Comparison of ENCODE assay signal across 8 cellular contexts in the genomic region with DNA sequence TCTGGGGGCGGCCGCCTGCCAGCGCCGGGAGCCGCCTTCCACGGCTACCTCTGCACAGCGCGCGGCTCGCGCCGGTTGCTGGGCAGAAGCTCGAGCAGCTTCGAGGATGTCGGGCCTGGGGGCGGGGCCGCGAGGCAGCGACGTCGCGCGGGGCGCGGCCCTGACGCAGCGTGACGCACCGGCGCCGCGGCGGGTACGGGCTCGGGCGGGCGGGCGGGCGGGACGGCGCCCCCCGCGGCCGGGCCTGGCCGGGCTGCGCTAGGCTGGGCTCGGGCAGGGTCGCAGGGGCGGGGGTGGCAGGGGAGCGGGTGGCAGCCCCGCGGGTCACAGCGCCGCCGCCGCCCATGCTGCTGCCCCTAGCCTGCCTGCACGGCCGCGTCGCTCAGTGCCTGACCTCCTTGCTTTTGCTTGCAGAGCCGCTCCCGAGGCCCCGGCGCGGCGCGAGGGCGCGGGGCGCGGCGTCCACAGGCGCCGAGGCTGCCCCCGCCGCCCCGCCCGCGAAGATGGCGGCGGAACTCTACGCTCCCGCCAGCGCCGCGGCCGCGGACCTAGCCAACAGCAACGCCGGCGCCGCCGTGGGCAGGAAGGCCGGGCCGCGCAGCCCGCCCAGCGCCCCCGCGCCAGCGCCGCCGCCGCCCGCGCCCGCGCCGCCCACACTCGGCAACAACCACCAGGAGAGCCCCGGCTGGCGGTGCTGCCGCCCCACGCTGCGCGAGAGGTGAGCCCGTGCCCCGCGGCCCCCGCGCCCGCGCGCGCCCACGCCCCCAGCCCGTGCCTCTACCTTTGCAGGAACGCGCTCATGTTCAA. TPM values are rescaled to one million over a fixed set of nuclear protein-coding genes. Genes with fewer than 3 reads are reported as not detected.
A peak's percentile ranks its signal among the peaks of the same experiment; 100 is the strongest.
DNase-seq lines count a peak whose midpoint lies in the region; ATAC-seq and TF ChIP-seq lines count a peak whose summit lies in the region.

A gene (plus strand): TSS at position 166 of the 807 bp plus-strand sequence. CDS start 179 bp downstream, at position 345.

- peak; percentile 88 for ATAC-seq in CD4-positive, alpha-beta T cell (ENCODE audit: poor library complexity)
- ATAC-seq in GM19372 (IDR thresholded peaks at IDR 0.05; ENCODE audit: low read depth, unreplicated experiment) (peak; percentile 83), HG03520 (IDR thresholded peaks at IDR 0.05; ENCODE audit: unreplicated experiment) (peak; percentile 77)

- peaks cover 43% of the 10 kb centered on the region for H3K36me3 Mint-ChIP-seq in CD4-positive, alpha-beta T cell (ENCODE audit: low read depth)

- H3K4me3 Mint-ChIP-seq in CD4-positive, alpha-beta T cell: peak within 1 kb of the TSS; percentile 87

- no peaks in the 10 kb centered on the region for H3K9me3 ChIP-seq in CD4-positive, alpha-beta T cell (ENCODE audit: control insufficient read depth, low read length)

- H3K27me3 Mint-ChIP-seq in CD4-positive, alpha-beta T cell: no peaks in the 10 kb centered on the region

- H3K27ac ChIP-seq in CD4-positive, alpha-beta T cell (ENCODE audit: low read depth, low read length): peak within 1 kb of the TSS; percentile 33
- peak within 1 kb of the TSS; percentile 63 for H3K27ac ChIP-seq in epithelial cell of prostate

- no peaks in the 10 kb centered on the region for H3K9me3 Mint-ChIP-seq in CD4-positive, alpha-beta T cell

- H3K27ac Mint-ChIP-seq in CD4-positive, alpha-beta T cell: peak within 1 kb of the TSS; percentile 82

- no peaks in the 10 kb centered on the region for H3K27me3 ChIP-seq in CD4-positive, alpha-beta T cell (ENCODE audit: control insufficient read depth, insufficient read depth, low read length)

- H3K4me1 Mint-ChIP-seq in CD4-positive, alpha-beta T cell (ENCODE audit: low read depth): peaks cover 27% of the 10 kb centered on the region

- no peak for TF ChIP-seq CTCF in CD4-positive, alpha-beta T cell (IDR thresholded peaks at IDR 0.05)

- POLR2A ChIA-PET in CD4-positive, alpha-beta T cell (lab: Charles Lee): interaction anchor here (0.6 to 3.3 kb wide), 6 partner anchors 44 to 68 kb away, joined by 3 to 32 read pairs (median 4); a partner anchor contains a TSS

- CTCF ChIA-PET in CD4-positive, alpha-beta T cell (lab: Charles Lee): interaction anchor here (0.5 to 1.7 kb wide), 6 partner anchors 52 to 440 kb away, joined by 3 to 6 read pairs (median 3); a partner anchor contains a TSS

- intact Hi-C loops in CD4-positive, alpha-beta T cell (cut with DNase I, micrococcal nuclease): no loop called here

- peak; percentile 76 to 92 (median 84) for DNase-seq in CD4-positive, alpha-beta T cell
- peak; percentile 58 for DNase-seq in NOMO-1 treated with dmso at 0.1 percent for 144 hours (lab: John Stamatoyannopoulos, UW; ENCODE audit: unreplicated experiment)
- peak; percentile 81 for DNase-seq in activated T-cell treated with anti-CD3 and anti-CD28 coated beads for 1 hour (ENCODE audit: low read depth)
- DNase-seq in epithelial cell of prostate (ENCODE audit: low read depth, low spot score): peak; percentile 22
- DNase-seq in mucosa of gallbladder (ENCODE audit: low spot score): peak; percentile 91
- DNase-seq in stimulated activated CD8-positive, alpha-beta memory T cell treated with anti-CD3 and anti-CD28 coated beads, Interleukin-4, amount 100 ng/mL, for 4 hours (ENCODE audit: low read depth in 2 of 2, low spot score in 1 of 2): peak; percentile 67 to 75

RNA-seq across cellular contexts. Expression of the gene that starts here (rescaled TPM):
- 10 to 100 TPM; 36.9 to 37.6 TPM for total RNA-seq in CD4-positive, alpha-beta T cell
- total RNA-seq in mucosa of gallbladder: 50.8 TPM

Comparison
In these comparisons a context has a peak if more than half of its experiments do, and no peak if none do; other contexts are left out.
1. Peak in every context shown above with its lines: DNase-seq, ATAC-seq and H3K27ac ChIP-seq.
2. DNase-seq: peak in every context shown above with its lines; median percentile 91 in mucosa of gallbladder; 84 in CD4-positive, alpha-beta T cell; 81 in activated T-cell treated with anti-CD3 and anti-CD28 coated beads for 1 hour; 71 in stimulated activated CD8-positive, alpha-beta memory T cell treated with anti-CD3 and anti-CD28 coated beads, Interleukin-4, amount 100 ng/mL, for 4 hours; 58 in NOMO-1 treated with dmso at 0.1 percent for 144 hours; 22 in epithelial cell of prostate.